Comparison of ENCODE assay signal across 1 cellular context in the genomic region with DNA sequence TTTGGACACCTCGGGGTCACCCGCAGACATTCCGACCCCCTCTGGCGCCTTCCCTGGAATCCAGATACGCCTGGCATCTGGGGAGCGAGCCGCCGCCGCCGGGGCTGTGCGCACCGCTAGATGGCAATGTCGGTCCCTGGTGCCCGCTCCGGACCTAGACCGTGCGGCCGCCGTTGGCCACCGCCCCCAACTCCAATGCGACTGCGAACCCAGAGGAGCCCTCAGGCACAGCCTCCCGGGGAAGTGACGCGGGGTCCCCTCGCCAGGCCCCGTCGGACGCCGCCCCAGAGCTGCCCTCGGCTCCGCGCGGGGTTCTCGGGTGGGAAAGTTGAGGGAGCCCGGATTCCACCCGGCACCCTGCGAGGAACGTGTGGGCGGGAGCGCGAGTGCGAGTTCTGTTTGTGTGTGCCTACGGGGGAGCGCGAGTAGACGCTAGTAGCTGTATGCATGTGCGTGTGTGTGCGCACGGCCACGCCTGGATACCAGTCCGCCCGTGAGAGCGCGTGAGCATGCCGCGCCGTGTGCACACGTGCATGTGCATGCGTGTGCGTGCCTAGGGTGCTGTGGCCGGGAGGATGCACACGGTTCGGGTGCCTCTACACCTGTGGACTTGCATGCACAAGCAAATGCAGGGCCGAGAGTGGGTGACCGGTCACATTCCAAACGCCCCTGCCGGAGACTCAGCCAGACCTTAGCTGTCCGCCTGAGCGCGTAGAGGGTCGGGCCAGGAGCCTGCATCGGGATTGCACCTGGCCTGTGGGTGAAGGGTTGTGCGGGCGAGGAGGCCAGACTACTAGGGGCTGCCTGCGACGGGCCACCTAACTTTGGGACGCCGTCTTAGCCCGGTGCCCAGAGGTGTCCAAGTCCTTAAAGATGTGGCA.
TF ChIP-seq lines count a peak whose summit lies in the region.

No MANE protein-coding gene starts in this region.

TF ChIP-seq in HepG2, 621 proteins besides CTCF, POLR2A, EP300 and RAD21 (continued from another document and continues in another):
- TF ChIP-seq, protein P1, sequence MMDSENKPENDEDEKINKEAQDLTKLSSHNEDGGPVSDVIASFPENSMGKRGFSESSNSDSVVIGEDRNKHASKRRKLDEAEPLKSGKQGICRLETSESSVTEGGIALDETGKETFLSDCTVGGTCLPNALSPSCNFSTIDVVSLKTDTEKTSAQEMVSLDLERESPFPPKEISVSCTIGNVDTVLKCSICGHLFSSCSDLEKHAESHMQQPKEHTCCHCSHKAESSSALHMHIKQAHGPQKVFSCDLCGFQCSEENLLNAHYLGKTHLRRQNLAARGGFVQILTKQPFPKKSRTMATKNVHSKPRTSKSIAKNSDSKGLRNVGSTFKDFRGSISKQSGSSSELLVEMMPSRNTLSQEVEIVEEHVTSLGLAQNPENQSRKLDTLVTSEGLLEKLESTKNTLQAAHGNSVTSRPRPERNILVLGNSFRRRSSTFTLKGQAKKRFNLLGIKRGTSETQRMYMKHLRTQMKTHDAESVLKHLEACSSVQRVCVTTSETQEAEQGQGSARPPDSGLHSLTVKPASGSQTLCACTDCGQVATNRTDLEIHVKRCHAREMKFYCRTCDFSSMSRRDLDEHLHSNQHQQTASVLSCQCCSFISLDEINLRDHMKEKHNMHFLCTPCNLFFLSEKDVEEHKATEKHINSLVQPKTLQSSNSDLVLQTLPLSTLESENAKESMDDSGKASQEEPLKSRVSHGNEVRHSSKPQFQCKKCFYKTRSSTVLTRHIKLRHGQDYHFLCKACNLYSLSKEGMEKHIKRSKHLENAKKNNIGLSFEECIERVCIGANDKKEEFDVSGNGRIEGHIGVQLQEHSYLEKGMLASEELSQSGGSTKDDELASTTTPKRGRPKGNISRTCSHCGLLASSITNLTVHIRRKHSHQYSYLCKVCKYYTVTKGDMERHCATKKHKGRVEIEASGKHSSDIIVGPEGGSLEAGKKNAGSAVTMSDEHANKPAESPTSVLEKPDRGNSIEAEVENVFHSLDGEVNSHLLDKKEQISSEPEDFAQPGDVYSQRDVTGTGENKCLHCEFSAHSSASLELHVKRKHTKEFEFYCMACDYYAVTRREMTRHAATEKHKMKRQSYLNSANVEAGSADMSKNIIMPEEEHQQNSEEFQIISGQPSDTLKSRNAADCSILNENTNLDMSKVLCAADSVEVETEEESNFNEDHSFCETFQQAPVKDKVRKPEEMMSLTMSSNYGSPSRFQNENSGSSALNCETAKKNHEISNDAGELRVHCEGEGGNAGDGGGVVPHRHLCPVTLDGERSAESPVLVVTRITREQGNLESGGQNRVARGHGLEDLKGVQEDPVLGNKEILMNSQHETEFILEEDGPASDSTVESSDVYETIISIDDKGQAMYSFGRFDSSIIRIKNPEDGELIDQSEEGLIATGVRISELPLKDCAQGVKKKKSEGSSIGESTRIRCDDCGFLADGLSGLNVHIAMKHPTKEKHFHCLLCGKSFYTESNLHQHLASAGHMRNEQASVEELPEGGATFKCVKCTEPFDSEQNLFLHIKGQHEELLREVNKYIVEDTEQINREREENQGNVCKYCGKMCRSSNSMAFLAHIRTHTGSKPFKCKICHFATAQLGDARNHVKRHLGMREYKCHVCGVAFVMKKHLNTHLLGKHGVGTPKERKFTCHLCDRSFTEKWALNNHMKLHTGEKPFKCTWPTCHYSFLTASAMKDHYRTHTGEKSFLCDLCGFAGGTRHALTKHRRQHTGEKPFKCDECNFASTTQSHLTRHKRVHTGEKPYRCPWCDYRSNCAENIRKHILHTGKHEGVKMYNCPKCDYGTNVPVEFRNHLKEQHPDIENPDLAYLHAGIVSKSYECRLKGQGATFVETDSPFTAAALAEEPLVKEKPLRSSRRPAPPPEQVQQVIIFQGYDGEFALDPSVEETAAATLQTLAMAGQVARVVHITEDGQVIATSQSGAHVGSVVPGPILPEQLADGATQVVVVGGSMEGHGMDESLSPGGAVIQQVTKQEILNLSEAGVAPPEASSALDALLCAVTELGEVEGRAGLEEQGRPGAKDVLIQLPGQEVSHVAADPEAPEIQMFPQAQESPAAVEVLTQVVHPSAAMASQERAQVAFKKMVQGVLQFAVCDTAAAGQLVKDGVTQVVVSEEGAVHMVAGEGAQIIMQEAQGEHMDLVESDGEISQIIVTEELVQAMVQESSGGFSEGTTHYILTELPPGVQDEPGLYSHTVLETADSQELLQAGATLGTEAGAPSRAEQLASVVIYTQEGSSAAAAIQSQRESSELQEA (CRISPR knock-in tag; IDR thresholded peaks at IDR 0.05; ENCODE audit: not compliant biosample characterization): peak; percentile 22
- TF ChIP-seq, protein P2, sequence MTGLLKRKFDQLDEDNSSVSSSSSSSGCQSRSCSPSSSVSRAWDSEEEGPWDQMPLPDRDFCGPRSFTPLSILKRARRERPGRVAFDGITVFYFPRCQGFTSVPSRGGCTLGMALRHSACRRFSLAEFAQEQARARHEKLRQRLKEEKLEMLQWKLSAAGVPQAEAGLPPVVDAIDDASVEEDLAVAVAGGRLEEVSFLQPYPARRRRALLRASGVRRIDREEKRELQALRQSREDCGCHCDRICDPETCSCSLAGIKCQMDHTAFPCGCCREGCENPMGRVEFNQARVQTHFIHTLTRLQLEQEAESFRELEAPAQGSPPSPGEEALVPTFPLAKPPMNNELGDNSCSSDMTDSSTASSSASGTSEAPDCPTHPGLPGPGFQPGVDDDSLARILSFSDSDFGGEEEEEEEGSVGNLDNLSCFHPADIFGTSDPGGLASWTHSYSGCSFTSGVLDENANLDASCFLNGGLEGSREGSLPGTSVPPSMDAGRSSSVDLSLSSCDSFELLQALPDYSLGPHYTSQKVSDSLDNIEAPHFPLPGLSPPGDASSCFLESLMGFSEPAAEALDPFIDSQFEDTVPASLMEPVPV (CRISPR knock-in tag; IDR thresholded peaks at IDR 0.05): peak; percentile 45; the same call in 1 of the 2 replicates
- TF ChIP-seq ZNF672 (CRISPR knock-in tag; IDR thresholded peaks at IDR 0.05) (no peak), CENPX (CRISPR knock-in tag; IDR thresholded peaks at IDR 0.05) (no peak), XBP1 (CRISPR knock-in tag; IDR thresholded peaks at IDR 0.05) (no peak), ZNF746 (CRISPR knock-in tag; IDR thresholded peaks at IDR 0.05) (no peak), ZNF44 (CRISPR knock-in tag; IDR thresholded peaks at IDR 0.05) (peak; percentile 79; the same call in 1 of the 2 replicates), ZNF747 (CRISPR knock-in tag; IDR thresholded peaks at IDR 0.05; ENCODE audit: borderline replicate concordance) (no peak), DNMT1 (CRISPR knock-in tag; IDR thresholded peaks at IDR 0.05) (peak; percentile 13; the same call in 1 of the 2 replicates), KDM3A (CRISPR knock-in tag; IDR thresholded peaks at IDR 0.05; ENCODE audit: low read depth) (peak; percentile 93; the same call in 1 of the 2 replicates), HCFC1 (IDR thresholded peaks at IDR 0.05; ENCODE audit: low read depth, low read length) (no peak)
- TF ChIP-seq, protein P3, sequence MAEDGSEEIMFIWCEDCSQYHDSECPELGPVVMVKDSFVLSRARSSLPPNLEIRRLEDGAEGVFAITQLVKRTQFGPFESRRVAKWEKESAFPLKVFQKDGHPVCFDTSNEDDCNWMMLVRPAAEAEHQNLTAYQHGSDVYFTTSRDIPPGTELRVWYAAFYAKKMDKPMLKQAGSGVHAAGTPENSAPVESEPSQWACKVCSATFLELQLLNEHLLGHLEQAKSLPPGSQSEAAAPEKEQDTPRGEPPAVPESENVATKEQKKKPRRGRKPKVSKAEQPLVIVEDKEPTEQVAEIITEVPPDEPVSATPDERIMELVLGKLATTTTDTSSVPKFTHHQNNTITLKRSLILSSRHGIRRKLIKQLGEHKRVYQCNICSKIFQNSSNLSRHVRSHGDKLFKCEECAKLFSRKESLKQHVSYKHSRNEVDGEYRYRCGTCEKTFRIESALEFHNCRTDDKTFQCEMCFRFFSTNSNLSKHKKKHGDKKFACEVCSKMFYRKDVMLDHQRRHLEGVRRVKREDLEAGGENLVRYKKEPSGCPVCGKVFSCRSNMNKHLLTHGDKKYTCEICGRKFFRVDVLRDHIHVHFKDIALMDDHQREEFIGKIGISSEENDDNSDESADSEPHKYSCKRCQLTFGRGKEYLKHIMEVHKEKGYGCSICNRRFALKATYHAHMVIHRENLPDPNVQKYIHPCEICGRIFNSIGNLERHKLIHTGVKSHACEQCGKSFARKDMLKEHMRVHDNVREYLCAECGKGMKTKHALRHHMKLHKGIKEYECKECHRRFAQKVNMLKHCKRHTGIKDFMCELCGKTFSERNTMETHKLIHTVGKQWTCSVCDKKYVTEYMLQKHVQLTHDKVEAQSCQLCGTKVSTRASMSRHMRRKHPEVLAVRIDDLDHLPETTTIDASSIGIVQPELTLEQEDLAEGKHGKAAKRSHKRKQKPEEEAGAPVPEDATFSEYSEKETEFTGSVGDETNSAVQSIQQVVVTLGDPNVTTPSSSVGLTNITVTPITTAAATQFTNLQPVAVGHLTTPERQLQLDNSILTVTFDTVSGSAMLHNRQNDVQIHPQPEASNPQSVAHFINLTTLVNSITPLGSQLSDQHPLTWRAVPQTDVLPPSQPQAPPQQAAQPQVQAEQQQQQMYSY (CRISPR knock-in tag; IDR thresholded peaks at IDR 0.05): peak; percentile 56
- TF ChIP-seq, protein P4, sequence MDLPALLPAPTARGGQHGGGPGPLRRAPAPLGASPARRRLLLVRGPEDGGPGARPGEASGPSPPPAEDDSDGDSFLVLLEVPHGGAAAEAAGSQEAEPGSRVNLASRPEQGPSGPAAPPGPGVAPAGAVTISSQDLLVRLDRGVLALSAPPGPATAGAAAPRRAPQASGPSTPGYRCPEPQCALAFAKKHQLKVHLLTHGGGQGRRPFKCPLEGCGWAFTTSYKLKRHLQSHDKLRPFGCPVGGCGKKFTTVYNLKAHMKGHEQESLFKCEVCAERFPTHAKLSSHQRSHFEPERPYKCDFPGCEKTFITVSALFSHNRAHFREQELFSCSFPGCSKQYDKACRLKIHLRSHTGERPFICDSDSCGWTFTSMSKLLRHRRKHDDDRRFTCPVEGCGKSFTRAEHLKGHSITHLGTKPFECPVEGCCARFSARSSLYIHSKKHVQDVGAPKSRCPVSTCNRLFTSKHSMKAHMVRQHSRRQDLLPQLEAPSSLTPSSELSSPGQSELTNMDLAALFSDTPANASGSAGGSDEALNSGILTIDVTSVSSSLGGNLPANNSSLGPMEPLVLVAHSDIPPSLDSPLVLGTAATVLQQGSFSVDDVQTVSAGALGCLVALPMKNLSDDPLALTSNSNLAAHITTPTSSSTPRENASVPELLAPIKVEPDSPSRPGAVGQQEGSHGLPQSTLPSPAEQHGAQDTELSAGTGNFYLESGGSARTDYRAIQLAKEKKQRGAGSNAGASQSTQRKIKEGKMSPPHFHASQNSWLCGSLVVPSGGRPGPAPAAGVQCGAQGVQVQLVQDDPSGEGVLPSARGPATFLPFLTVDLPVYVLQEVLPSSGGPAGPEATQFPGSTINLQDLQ (CRISPR knock-in tag; IDR thresholded peaks at IDR 0.05): no peak
- TF ChIP-seq, protein P5, sequence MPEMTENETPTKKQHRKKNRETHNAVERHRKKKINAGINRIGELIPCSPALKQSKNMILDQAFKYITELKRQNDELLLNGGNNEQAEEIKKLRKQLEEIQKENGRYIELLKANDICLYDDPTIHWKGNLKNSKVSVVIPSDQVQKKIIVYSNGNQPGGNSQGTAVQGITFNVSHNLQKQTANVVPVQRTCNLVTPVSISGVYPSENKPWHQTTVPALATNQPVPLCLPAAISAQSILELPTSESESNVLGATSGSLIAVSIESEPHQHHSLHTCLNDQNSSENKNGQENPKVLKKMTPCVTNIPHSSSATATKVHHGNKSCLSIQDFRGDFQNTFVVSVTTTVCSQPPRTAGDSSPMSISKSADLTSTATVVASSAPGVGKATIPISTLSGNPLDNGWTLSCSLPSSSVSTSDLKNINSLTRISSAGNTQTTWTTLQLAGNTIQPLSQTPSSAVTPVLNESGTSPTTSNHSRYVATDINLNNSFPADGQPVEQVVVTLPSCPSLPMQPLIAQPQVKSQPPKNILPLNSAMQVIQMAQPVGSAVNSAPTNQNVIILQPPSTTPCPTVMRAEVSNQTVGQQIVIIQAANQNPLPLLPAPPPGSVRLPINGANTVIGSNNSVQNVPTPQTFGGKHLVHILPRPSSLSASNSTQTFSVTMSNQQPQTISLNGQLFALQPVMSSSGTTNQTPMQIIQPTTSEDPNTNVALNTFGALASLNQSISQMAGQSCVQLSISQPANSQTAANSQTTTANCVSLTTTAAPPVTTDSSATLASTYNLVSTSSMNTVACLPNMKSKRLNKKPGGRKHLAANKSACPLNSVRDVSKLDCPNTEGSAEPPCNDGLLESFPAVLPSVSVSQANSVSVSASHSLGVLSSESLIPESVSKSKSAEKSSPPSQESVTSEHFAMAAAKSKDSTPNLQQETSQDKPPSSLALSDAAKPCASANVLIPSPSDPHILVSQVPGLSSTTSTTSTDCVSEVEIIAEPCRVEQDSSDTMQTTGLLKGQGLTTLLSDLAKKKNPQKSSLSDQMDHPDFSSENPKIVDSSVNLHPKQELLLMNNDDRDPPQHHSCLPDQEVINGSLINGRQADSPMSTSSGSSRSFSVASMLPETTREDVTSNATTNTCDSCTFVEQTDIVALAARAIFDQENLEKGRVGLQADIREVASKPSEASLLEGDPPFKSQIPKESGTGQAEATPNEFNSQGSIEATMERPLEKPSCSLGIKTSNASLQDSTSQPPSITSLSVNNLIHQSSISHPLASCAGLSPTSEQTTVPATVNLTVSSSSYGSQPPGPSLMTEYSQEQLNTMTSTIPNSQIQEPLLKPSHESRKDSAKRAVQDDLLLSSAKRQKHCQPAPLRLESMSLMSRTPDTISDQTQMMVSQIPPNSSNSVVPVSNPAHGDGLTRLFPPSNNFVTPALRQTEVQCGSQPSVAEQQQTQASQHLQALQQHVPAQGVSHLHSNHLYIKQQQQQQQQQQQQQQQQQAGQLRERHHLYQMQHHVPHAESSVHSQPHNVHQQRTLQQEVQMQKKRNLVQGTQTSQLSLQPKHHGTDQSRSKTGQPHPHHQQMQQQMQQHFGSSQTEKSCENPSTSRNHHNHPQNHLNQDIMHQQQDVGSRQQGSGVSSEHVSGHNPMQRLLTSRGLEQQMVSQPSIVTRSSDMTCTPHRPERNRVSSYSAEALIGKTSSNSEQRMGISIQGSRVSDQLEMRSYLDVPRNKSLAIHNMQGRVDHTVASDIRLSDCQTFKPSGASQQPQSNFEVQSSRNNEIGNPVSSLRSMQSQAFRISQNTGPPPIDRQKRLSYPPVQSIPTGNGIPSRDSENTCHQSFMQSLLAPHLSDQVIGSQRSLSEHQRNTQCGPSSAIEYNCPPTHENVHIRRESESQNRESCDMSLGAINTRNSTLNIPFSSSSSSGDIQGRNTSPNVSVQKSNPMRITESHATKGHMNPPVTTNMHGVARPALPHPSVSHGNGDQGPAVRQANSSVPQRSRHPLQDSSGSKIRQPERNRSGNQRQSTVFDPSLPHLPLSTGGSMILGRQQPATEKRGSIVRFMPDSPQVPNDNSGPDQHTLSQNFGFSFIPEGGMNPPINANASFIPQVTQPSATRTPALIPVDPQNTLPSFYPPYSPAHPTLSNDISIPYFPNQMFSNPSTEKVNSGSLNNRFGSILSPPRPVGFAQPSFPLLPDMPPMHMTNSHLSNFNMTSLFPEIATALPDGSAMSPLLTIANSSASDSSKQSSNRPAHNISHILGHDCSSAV (CRISPR knock-in tag; IDR thresholded peaks at IDR 0.05; ENCODE audit: borderline replicate concordance): no peak
- TF ChIP-seq, protein P6, sequence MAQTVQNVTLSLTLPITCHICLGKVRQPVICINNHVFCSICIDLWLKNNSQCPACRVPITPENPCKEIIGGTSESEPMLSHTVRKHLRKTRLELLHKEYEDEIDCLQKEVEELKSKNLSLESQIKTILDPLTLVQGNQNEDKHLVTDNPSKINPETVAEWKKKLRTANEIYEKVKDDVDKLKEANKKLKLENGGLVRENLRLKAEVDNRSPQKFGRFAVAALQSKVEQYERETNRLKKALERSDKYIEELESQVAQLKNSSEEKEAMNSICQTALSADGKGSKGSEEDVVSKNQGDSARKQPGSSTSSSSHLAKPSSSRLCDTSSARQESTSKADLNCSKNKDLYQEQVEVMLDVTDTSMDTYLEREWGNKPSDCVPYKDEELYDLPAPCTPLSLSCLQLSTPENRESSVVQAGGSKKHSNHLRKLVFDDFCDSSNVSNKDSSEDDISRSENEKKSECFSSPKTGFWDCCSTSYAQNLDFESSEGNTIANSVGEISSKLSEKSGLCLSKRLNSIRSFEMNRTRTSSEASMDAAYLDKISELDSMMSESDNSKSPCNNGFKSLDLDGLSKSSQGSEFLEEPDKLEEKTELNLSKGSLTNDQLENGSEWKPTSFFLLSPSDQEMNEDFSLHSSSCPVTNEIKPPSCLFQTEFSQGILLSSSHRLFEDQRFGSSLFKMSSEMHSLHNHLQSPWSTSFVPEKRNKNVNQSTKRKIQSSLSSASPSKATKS (CRISPR knock-in tag; IDR thresholded peaks at IDR 0.05): no peak
